Comparison of ENCODE assay signal across 8 cellular contexts in the genomic region with DNA sequence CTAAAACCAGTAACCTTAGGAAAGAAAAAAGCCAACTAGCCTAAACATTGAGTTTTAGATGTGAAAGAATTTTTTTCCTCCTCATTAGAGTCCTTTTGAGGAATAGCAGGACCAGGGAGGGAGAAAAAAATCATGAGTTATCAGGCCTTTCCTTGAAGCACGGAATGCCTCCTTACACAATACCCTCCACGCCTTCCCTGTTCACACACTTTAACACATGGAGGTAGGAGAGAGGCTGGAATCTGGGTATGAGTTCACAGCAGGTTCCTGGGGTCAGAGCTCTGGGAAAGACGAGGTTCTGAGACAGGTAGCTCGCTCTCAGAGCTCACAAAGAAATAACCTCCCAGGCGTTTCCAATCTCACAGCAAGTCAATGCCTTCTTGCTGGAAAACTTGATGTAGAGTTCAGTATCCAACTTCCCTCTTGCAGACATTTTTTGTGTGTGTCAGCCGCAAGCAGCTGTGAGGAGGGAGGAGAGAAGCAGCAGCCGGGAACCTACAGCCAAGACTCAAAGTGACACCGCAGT. TPM values are rescaled to one million over a fixed set of nuclear protein-coding genes. Genes with fewer than 3 reads are reported as not detected.
DNase-seq lines count a peak whose midpoint lies in the region; ATAC-seq and TF ChIP-seq lines count a peak whose summit lies in the region.

No MANE protein-coding gene starts in this region.

- peak; percentile 27 for ATAC-seq in GM21360 (IDR thresholded peaks at IDR 0.05; ENCODE audit: unreplicated experiment)
- peak; percentile 12; the same call in 1 of the 3 replicates for ATAC-seq in RWPE2 (ENCODE audit: low read depth)
- peak; percentile 55 for ATAC-seq in esophagus mucosa
- ATAC-seq in HG02798 (IDR thresholded peaks at IDR 0.05; ENCODE audit: poor library complexity, unreplicated experiment): no peak

- DNase-seq in AG08396 (ENCODE audit: low spot score) (peak; percentile 15), RWPE2 (ENCODE audit: low spot score) (no peak), NCI-H2196 (lab: John Stamatoyannopoulos, UW; ENCODE audit: unreplicated experiment) (no peak)
- no peak for DNase-seq in activated CD4-positive, alpha-beta T cell treated with anti-CD3 and anti-CD28 coated beads for 48 hours

- H2AFZ ChIP-seq in neuron (ENCODE audit: low read depth, low read length): peak overlapping the region; percentile 88

- H3K4me3 ChIP-seq in RWPE2 (ENCODE audit: severe bottlenecking) (peak overlapping the region; percentile 54), neuron (ENCODE audit: low read length) (peak overlapping the region; percentile 63)

- peak overlapping the region; percentile 42 for H3K27ac ChIP-seq in RWPE2 (ENCODE audit: poor library complexity, severe bottlenecking)

- TF ChIP-seq CTCF in RWPE2 (IDR thresholded peaks at IDR 0.05; ENCODE audit: poor library complexity, severe bottlenecking): no peak

- H3K4me1 ChIP-seq in RWPE2 (ENCODE audit: insufficient read depth, poor library complexity, severe bottlenecking): peaks cover 3% of the 10 kb centered on the region
- peaks cover 6% of the 10 kb centered on the region for H3K4me1 ChIP-seq in neuron (ENCODE audit: insufficient read depth, low read length)

- H3K9me3 ChIP-seq in RWPE2 (ENCODE audit: severe bottlenecking) (no peaks in the 10 kb centered on the region), neuron (ENCODE audit: low read length) (peaks cover 5% of the 10 kb centered on the region)

- no peaks in the 10 kb centered on the region; the same call in 1 of the 2 replicates for H3K36me3 ChIP-seq in RWPE2 (ENCODE audit: low read depth)
- H3K36me3 ChIP-seq in neuron (ENCODE audit: insufficient read depth, low read length): no peaks in the 10 kb centered on the region

- H3K27me3 ChIP-seq in RWPE2 (ENCODE audit: insufficient read depth, poor library complexity, severe bottlenecking) (no peaks in the 10 kb centered on the region), neuron (ENCODE audit: insufficient read depth, low read length) (no peaks in the 10 kb centered on the region)

RNA-seq across cellular contexts. Expression of gene ZNF573, which starts 0.7 kb away (rescaled TPM):
- 2.8 TPM for total RNA-seq in esophagus mucosa

RNA-seq across cellular contexts. Expression of gene ZNF607, which starts 59.1 kb away (rescaled TPM):
- total RNA-seq in esophagus mucosa: 3.7 TPM
